Comparison of ENCODE assay signal across 19 cellular contexts in genomic region chr14:91884664-91885063, GRCh38. TPM values are rescaled to one million over a fixed set of nuclear protein-coding genes. Genes with fewer than 3 reads are reported as not detected.
DNase-seq lines count a peak whose midpoint lies in the region; ATAC-seq and TF ChIP-seq lines count a peak whose summit lies in the region.
"Had no signal": no experiment of that assay in that cellular context is flagged by ENCODE, and none has a peak within 500 bp of the region (broad histone marks: within the 10 kb centered on the region; RNA-seq: fewer than 3 reads in every experiment).

No MANE protein-coding gene starts in this region.

- 70% methylated on average over 5 of the region's 6 CpGs for whole genome bisulfite sequencing in mammary epithelial cell (ENCODE audit: low coverage, missing lambda C conversion rate)
- WGBS in psoas muscle, 3 donors: 39 to 63% (median 47%) methylated on average over 6 of the region's 6 CpGs

- no peak overlapping the region for H3K4me3 ChIP-seq in breast epithelium
- no peak overlapping the region for H3K4me3 ChIP-seq in mammary epithelial cell (replicated peaks in 1 of 3; ENCODE audit: insufficient read depth in 1 of 3, low read depth in 2 of 3, low read length in 3 of 3)
- no peak overlapping the region for H3K4me3 ChIP-seq in right atrium auricular region
- no peak overlapping the region for H3K4me3 ChIP-seq in psoas muscle
- H3K4me3 ChIP-seq in uterus: no peak overlapping the region
- H3K4me3 ChIP-seq: A549, SJSA1 had no signal

- H3K4me1 ChIP-seq in breast epithelium (peaks cover 9 to 11% of the 10 kb centered on the region in 2 donors), mammary epithelial cell (ENCODE audit: insufficient read depth, low read length) (peaks cover 4% of the 10 kb centered on the region), right atrium auricular region (peaks cover 0 to 38% of the 10 kb centered on the region in 2 donors), psoas muscle (no peaks in the 10 kb centered on the region), uterus (peaks cover 5 to 12% of the 10 kb centered on the region in 2 donors)
- H3K4me1 ChIP-seq: A549, SJSA1 had no signal

- TF ChIP-seq POLR2A in breast epithelium (IDR thresholded peaks at IDR 0.05) (no peak), uterus (IDR thresholded peaks at IDR 0.05) (no peak)

- H4K20me1 ChIP-seq in mammary epithelial cell (ENCODE audit: insufficient read depth, low read length): no peaks in the 10 kb centered on the region

- DNase-seq in breast epithelium (ENCODE audit: low spot score in 2 of 2) (no peak), mammary epithelial cell (no peak), right atrium auricular region (ENCODE audit: low spot score) (no peak), psoas muscle (peak in 1 of 2 donors; percentile 61), uterus (peak in 1 of 2 donors; percentile 47), COLO668 (lab: John Stamatoyannopoulos, UW; ENCODE audit: unreplicated experiment) (no peak), HuH-7 (ENCODE audit: low spot score) (no peak)
- DNase-seq in stimulated activated CD4-positive, alpha-beta T cell treated with anti-CD3 and anti-CD28 coated beads, Interleukin-2, amount 100 ng/mL, for 48 hours: no peak
- DNase-seq: activated CD4-positive, alpha-beta T cell treated with anti-CD3 and anti-CD28 coated beads for 4 hours; activated naive CD4-positive, alpha-beta T cell treated with Interleukin-2 at 50 U/mL for 16 hours; C1 segment of cervical spinal cord; DMS79; effector CD4-positive, alpha-beta T cell; naive B cell; NCI-H146; NCI-H345; T1000 had no signal

- intact Hi-C loops in breast epithelium (cut with DNase I; ENCODE audit: low total_unique reads): no loop called here
- intact Hi-C loops in mammary epithelial cell (cut with micrococcal nuclease): no loop called here
- intact Hi-C loops in psoas muscle (cut with DNase I): no loop called here
- intact Hi-C loops in uterus (cut with DNase I; ENCODE audit: low total_unique reads): no loop called here

- BruUV-seq in mammary epithelial cell (replicated peaks; lab: Mats Ljungman, UMichigan): no TSS peak

- dilution Hi-C loops in mammary epithelial cell (cut with HindIII; ENCODE audit: low sequenced_read_pairs): no loop called here

- H3K36me3 ChIP-seq in breast epithelium (no peaks in the 10 kb centered on the region), mammary epithelial cell (ENCODE audit: insufficient read depth, low read length) (no peaks in the 10 kb centered on the region), right atrium auricular region (peaks cover 3% of the 10 kb centered on the region), psoas muscle (ENCODE audit: insufficient read depth in 1 of 2, low read depth in 1 of 2) (no peaks in the 10 kb centered on the region), uterus (no peaks in the 10 kb centered on the region)
- H3K36me3 ChIP-seq: SJSA1 had no signal

- no peaks in the 10 kb centered on the region for H3K27me3 ChIP-seq in breast epithelium
- H3K27me3 ChIP-seq in mammary epithelial cell (ENCODE audit: insufficient read depth, low read length): no peaks in the 10 kb centered on the region
- H3K27me3 ChIP-seq in right atrium auricular region: no peaks in the 10 kb centered on the region
- H3K27me3 ChIP-seq in psoas muscle (ENCODE audit: insufficient read depth in 3 of 3, low read length in 2 of 3): peaks cover 0 to 10% (median 3%) of the 10 kb centered on the region in 3 donors
- no peaks in the 10 kb centered on the region for H3K27me3 ChIP-seq in uterus
- H3K27me3 ChIP-seq: SJSA1 had no signal

- in situ Hi-C loops in mammary epithelial cell (cut with MboI; ENCODE audit: low sequenced_read_pairs in 2 of 2): no loop called here

- no peak overlapping the region for H3K4me2 ChIP-seq in mammary epithelial cell (ENCODE audit: insufficient read depth, low read depth, low read length)
- H3K4me2 ChIP-seq: A549 had no signal

- H3K9me3 ChIP-seq in breast epithelium (no peaks in the 10 kb centered on the region), mammary epithelial cell (replicated peaks; ENCODE audit: insufficient read depth, low read length) (no peaks in the 10 kb centered on the region), right atrium auricular region (no peaks in the 10 kb centered on the region), psoas muscle (no peaks in the 10 kb centered on the region), uterus (no peaks in the 10 kb centered on the region)
- H3K9me3 ChIP-seq: A549, SJSA1 had no signal

- CTCF ChIA-PET in mammary epithelial cell (lab: Charles Lee; ENCODE audit: low non-redundant PET): no interaction called here

- TF ChIP-seq CTCF in breast epithelium (IDR thresholded peaks at IDR 0.05) (no peak), mammary epithelial cell (conservative IDR thresholded peaks at IDR 0.05 in 1 of 2, IDR thresholded peaks at IDR 0.05 in 1 of 2; ENCODE audit: extremely low read depth in 1 of 2, insufficient read depth in 1 of 2, low read depth in 1 of 2, low read length in 2 of 2) (no peak), right atrium auricular region (IDR thresholded peaks at IDR 0.05) (no peak), psoas muscle (IDR thresholded peaks at IDR 0.05) (no peak), uterus (IDR thresholded peaks at IDR 0.05) (no peak)

- peak in 3 of 4 donors; percentile 36 to 53 (median 49) for ATAC-seq in psoas muscle

- no peak overlapping the region for H2AFZ ChIP-seq in mammary epithelial cell (ENCODE audit: low read depth, low read length)

- H3K79me2 ChIP-seq in mammary epithelial cell (ENCODE audit: insufficient read depth, low read length): no peaks in the 10 kb centered on the region

- no peak overlapping the region for H3K9ac ChIP-seq in mammary epithelial cell (ENCODE audit: insufficient read depth, low read length)

- H3K27ac ChIP-seq in breast epithelium (peak overlapping the region; percentile 72 to 86), mammary epithelial cell (ENCODE audit: insufficient read depth, low read depth, low read length) (no peak overlapping the region), right atrium auricular region (peak overlapping the region; percentile 62 to 72), psoas muscle (peak overlapping the region; percentile 30), uterus (peak overlapping the region; percentile 63 to 80)
- H3K27ac ChIP-seq: A549, SJSA1 had no signal

RNA-seq across cellular contexts. Expression of gene TC2N, which starts 17.3 kb away (rescaled TPM):
- 100 to 1,000 TPM in 2 of 3 donors, 10 to 100 TPM in 1; 36.6 to 169 (median 166) TPM for total RNA-seq in breast epithelium
- total RNA-seq in mammary epithelial cell: 10 to 100 TPM; 21.1 to 32.0 TPM
- 7.7 TPM for polyA plus RNA-seq in mammary epithelial cell
- 7.9 TPM for polyA minus RNA-seq in mammary epithelial cell
- total RNA-seq in right atrium auricular region: 10 to 100 TPM in 1 of 2 donors, 1 to 10 TPM in 1; 3.9 to 12.5 TPM
- total RNA-seq in psoas muscle: 1 to 10 TPM; 1.5 to 4.3 (median 2.9) TPM
- 1 to 10 TPM; 1.2 to 2.3 (median 1.7) TPM for polyA plus RNA-seq in psoas muscle
- total RNA-seq in uterus: 10 to 100 TPM; 25.4 to 79.1 (median 36.5) TPM
